1 cellular context compared by ENCODE assay signal in genomic region chr19:21130097-21130775, GRCh38.
TF ChIP-seq lines count a peak whose summit lies in the region.

No MANE protein-coding gene starts in this region.

TF ChIP-seq in GM23338, 12 proteins besides CTCF, POLR2A, EP300 and RAD21 (continued from another document):
- TF ChIP-seq ZNF462 (CRISPR knock-in tag; IDR thresholded peaks at IDR 0.05) (no peak), NANOG (IDR thresholded peaks at IDR 0.05; ENCODE audit: borderline replicate concordance) (no peak), ZNF114 (CRISPR knock-in tag; IDR thresholded peaks at IDR 0.05) (no peak)
